8 cellular contexts compared by ENCODE assay signal in the genomic region with DNA sequence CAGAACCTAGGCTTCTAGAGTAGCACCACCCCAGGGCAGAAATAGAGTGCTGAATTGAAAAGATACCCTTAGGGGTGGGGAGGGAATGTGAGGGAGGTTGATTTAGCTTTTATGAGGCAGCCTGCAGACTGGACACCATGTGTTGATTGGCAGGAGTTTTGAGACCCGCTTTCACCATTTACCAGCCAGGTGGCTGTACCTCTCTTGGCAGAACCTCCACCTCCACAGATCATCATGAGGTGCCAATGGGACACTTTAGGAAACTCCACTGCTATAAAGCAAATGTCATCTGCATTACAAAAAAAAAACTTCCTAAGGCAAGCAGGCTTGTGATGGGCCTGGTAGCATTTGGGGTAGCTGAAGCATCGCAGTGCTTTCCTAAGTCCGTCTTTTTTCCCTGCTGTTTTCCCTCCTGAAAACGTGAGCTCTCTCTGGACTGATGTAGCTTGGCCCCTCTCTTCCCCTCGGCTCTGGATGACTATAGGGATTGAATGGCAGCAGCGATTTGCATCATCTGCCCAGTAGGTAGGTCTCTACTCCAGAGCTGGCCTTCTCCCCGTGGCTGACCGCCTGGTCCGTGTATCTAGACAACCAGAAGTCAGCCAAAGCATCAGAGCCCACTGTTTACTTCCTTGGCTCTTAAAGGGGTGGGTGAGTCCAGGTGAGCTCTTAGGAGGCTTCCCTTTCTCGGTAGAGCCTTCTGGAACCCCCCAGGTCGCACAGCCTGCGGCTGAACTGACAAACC. TPM values are rescaled to one million over a fixed set of nuclear protein-coding genes. Genes with fewer than 3 reads are reported as not detected.
DNase-seq lines count a peak whose midpoint lies in the region; ATAC-seq and TF ChIP-seq lines count a peak whose summit lies in the region.

No MANE protein-coding gene starts in this region.

- H3K36me3 ChIP-seq in BLaER1 = peaks cover 37% of the 10 kb centered on the region
- no peaks in the 10 kb centered on the region for H3K36me3 ChIP-seq in MM.1S (replicated peaks; ENCODE audit: insufficient read depth, low read length)
- no peaks in the 10 kb centered on the region for H3K36me3 ChIP-seq in ectodermal cell (ENCODE audit: control insufficient read depth, insufficient read depth, low read length)

- H3K9me3 Mint-ChIP-seq in nephron progenitor cell = no peaks in the 10 kb centered on the region

- TF ChIP-seq CTCF in MM.1S (IDR thresholded peaks at IDR 0.05; ENCODE audit: low read length) (no peak), nephron progenitor cell (IDR thresholded peaks at IDR 0.05) (no peak)

- ATAC-seq in HG03196 (IDR thresholded peaks at IDR 0.05; ENCODE audit: unreplicated experiment) = no peak
- no peak for ATAC-seq in HG03460 (IDR thresholded peaks at IDR 0.05; ENCODE audit: unreplicated experiment)
- no peak for ATAC-seq in GM18873 (IDR thresholded peaks at IDR 0.05; ENCODE audit: low FRiP score, unreplicated experiment)

- peak overlapping the region; percentile 89 for H3K4me2 ChIP-seq in BLaER1
- 0 out of 2 replicates have a peak overlapping the region, but pooled peaks have one; percentile 90 for H3K4me2 ChIP-seq in MM.1S (ENCODE audit: low read depth, low read length)

- peak overlapping the region; percentile 83 for H3K4me3 Mint-ChIP-seq in nephron progenitor cell

- H3K27me3 ChIP-seq in BLaER1 (no peaks in the 10 kb centered on the region), MM.1S (replicated peaks; ENCODE audit: insufficient read depth, low read length) (no peaks in the 10 kb centered on the region), ectodermal cell (ENCODE audit: control insufficient read depth, insufficient read depth, low read length, poor library complexity, severe bottlenecking) (no peaks in the 10 kb centered on the region)

- no peaks in the 10 kb centered on the region for H3K9me2 ChIP-seq in MM.1S (replicated peaks; ENCODE audit: insufficient read depth, low read length)

- H3K4me1 Mint-ChIP-seq in nephron progenitor cell = peaks cover 44% of the 10 kb centered on the region

- H3K27ac ChIP-seq in BLaER1 (0 out of 2 replicates have a peak overlapping the region, but pooled peaks have one; percentile 11), MM.1S (ENCODE audit: low read length) (no peak overlapping the region), ectodermal cell (ENCODE audit: insufficient read depth, low read depth, low read length, poor library complexity, severe bottlenecking) (no peak overlapping the region)

- H3K4me3 ChIP-seq in BLaER1 (peak overlapping the region; percentile 89), MM.1S (ENCODE audit: low read length) (no peak overlapping the region), ectodermal cell (ENCODE audit: insufficient read depth, low read depth, low read length) (peak overlapping the region; percentile 38)

- WGBS in ectodermal cell, 2 experiments = 54 to 63% methylated on average over 12 of the region's 12 CpGs

- H2AFZ ChIP-seq in MM.1S (ENCODE audit: low read length) = no peak overlapping the region

- H3K27ac Mint-ChIP-seq in nephron progenitor cell = no peak overlapping the region

- H3K36me3 Mint-ChIP-seq in nephron progenitor cell (ENCODE audit: low read depth) = peaks cover 39% of the 10 kb centered on the region

- no peaks in the 10 kb centered on the region for H3K9me3 ChIP-seq in BLaER1
- H3K9me3 ChIP-seq in MM.1S (replicated peaks; ENCODE audit: insufficient read depth, low read length) = no peaks in the 10 kb centered on the region
- H3K9me3 ChIP-seq in ectodermal cell (ENCODE audit: control insufficient read depth, low read length) = no peaks in the 10 kb centered on the region

- peaks cover 37% of the 10 kb centered on the region for H3K4me1 ChIP-seq in BLaER1
- peaks cover 7% of the 10 kb centered on the region for H3K4me1 ChIP-seq in MM.1S (ENCODE audit: low read length)
- peaks cover 4% of the 10 kb centered on the region for H3K4me1 ChIP-seq in ectodermal cell (ENCODE audit: control insufficient read depth, insufficient read depth, low read length)

- peaks cover 11% of the 10 kb centered on the region; the same call in 1 of the 2 replicates for H3F3A ChIP-seq in MM.1S (ENCODE audit: insufficient read depth, low read length)

- H4K20me1 ChIP-seq in BLaER1 (no peaks in the 10 kb centered on the region), MM.1S (ENCODE audit: insufficient read depth, low read length) (no peaks in the 10 kb centered on the region)

- no peaks in the 10 kb centered on the region for H3K79me2 ChIP-seq in MM.1S (ENCODE audit: low read length)

- no peak for DNase-seq in MM.1S
- no peak for DNase-seq in nephron progenitor cell
- DNase-seq in HuH-7.5 (ENCODE audit: low spot score) = no peak

- no peaks in the 10 kb centered on the region for H3K27me3 Mint-ChIP-seq in nephron progenitor cell (ENCODE audit: low read depth, poor library complexity)

- H3K9ac ChIP-seq in BLaER1 (peak overlapping the region; percentile 91; the same call in 1 of the 2 replicates), MM.1S (ENCODE audit: low read length) (no peak overlapping the region)

RNA-seq across cellular contexts. Expression of a gene that starts 1.3 kb away (rescaled TPM):
- polyA plus RNA-seq in ectodermal cell (2013, experiment 1 of 4) = 61.7 TPM
- polyA plus RNA-seq in ectodermal cell (2013, experiment 2 of 4) = 62.0 TPM
- polyA plus RNA-seq in ectodermal cell (2013, experiment 3 of 4) = 61.7 TPM
- 59.6 TPM for polyA plus RNA-seq in ectodermal cell (2013, experiment 4 of 4)
